Comparison of ENCODE assay signal across 11 cellular contexts in genomic region chr1:12208271-12208670, GRCh38. TPM values are rescaled to one million over a fixed set of nuclear protein-coding genes. Genes with fewer than 3 reads are reported as not detected.
A peak's percentile ranks its signal among the peaks of the same experiment; 100 is the strongest.
DNase-seq lines count a peak whose midpoint lies in the region; ATAC-seq and TF ChIP-seq lines count a peak whose summit lies in the region.
"Had no signal": no experiment of that assay in that cellular context is flagged by ENCODE, and none has a peak within 500 bp of the region (broad histone marks: within the 10 kb centered on the region; RNA-seq: fewer than 3 reads in every experiment).

No MANE protein-coding gene starts in this region.

- no peaks in the 10 kb centered on the region for H3K9me3 ChIP-seq in esophagus muscularis mucosa
- H3K9me3 ChIP-seq: upper lobe of right lung had no signal

- no peak overlapping the region for H3K27ac ChIP-seq in esophagus muscularis mucosa (replicated peaks in 1 of 4)
- H3K27ac ChIP-seq: brain microvascular endothelial cell, C4-2B, upper lobe of right lung, VCaP had no signal

- no peak for TF ChIP-seq POLR2A in esophagus muscularis mucosa (IDR thresholded peaks at IDR 0.05; ENCODE audit: low read depth)

- no peaks in the 10 kb centered on the region for H3K27me3 ChIP-seq in esophagus muscularis mucosa
- H3K27me3 ChIP-seq: brain microvascular endothelial cell, upper lobe of right lung had no signal

- H3K36me3 ChIP-seq in esophagus muscularis mucosa = peaks cover 0 to 42% (median 20%) of the 10 kb centered on the region in 4 donors
- H3K36me3 ChIP-seq: brain microvascular endothelial cell had no signal

- peaks cover 68% of the 10 kb centered on the region for H3K4me1 Mint-ChIP-seq in stimulated activated naive CD8-positive, alpha-beta T cell treated with anti-CD3 and anti-CD28 coated beads, Interleukin-15, Interleukin-2, amounts not matched to agents 100 ng/mL and 50 ng/mL, for 24 hours (ENCODE audit: low read depth)
- peaks cover 36% of the 10 kb centered on the region for H3K4me1 Mint-ChIP-seq in activated T-helper 2 cell treated with anti-CD3 and anti-CD28 coated beads, Interferon-gamma antibody, Interleukin-2, Interleukin-4, amounts not matched to agents 10 μg/mL and 5 μg/mL and 100 μg/mL, durations not matched to agents 14 hours and 24 hours and 36 hours (ENCODE audit: low read depth)
- peaks cover 19 to 64% (median 61%) of the 10 kb centered on the region in 4 donors for H3K4me1 Mint-ChIP-seq in naive thymus-derived CD8-positive, alpha-beta T cell

- TF ChIP-seq CTCF in GM13977 (IDR thresholded peaks at IDR 0.05; ENCODE audit: extremely low read depth, insufficient read depth, missing control alignments) = no peak
- no peak for TF ChIP-seq CTCF in esophagus muscularis mucosa (IDR thresholded peaks at IDR 0.05)

- no peak overlapping the region for H3K4me3 Mint-ChIP-seq in stimulated activated naive CD8-positive, alpha-beta T cell treated with anti-CD3 and anti-CD28 coated beads, Interleukin-15, Interleukin-2, amounts not matched to agents 100 ng/mL and 50 ng/mL, for 24 hours
- H3K4me3 Mint-ChIP-seq in activated T-helper 2 cell treated with anti-CD3 and anti-CD28 coated beads, Interferon-gamma antibody, Interleukin-2, Interleukin-4, amounts not matched to agents 10 μg/mL and 5 μg/mL and 100 μg/mL, durations not matched to agents 14 hours and 24 hours and 36 hours (ENCODE audit: low read depth) = no peak overlapping the region
- H3K4me3 Mint-ChIP-seq in naive thymus-derived CD8-positive, alpha-beta T cell = peak overlapping the region in 1 of 10 donors; percentile 30

- H3K4me1 ChIP-seq in esophagus muscularis mucosa = peaks cover 8 to 16% (median 12%) of the 10 kb centered on the region in 4 donors

- intact Hi-C loops in activated T-helper 2 cell treated with anti-CD3 and anti-CD28 coated beads, Interferon-gamma antibody, Interleukin-2, Interleukin-4, amounts not matched to agents 10 μg/mL and 5 μg/mL and 100 μg/mL, durations not matched to agents 14 hours and 24 hours and 36 hours (cut with micrococcal nuclease) = no loop called here
- intact Hi-C loops in esophagus muscularis mucosa (cut with DNase I) = no loop called here

- no peak for TF ChIP-seq EP300 in esophagus muscularis mucosa (IDR thresholded peaks at IDR 0.05)

- ATAC-seq in stimulated activated naive CD8-positive, alpha-beta T cell treated with anti-CD3 and anti-CD28 coated beads, Interleukin-15, Interleukin-2, amounts not matched to agents 100 U/mL and 50 U/mL, for 24 hours = no peak
- no peak for ATAC-seq in naive thymus-derived CD8-positive, alpha-beta T cell

- H3K27me3 Mint-ChIP-seq in stimulated activated naive CD8-positive, alpha-beta T cell treated with anti-CD3 and anti-CD28 coated beads, Interleukin-15, Interleukin-2, amounts not matched to agents 100 ng/mL and 50 ng/mL, for 24 hours = no peaks in the 10 kb centered on the region
- peaks cover 2% of the 10 kb centered on the region for H3K27me3 Mint-ChIP-seq in activated T-helper 2 cell treated with anti-CD3 and anti-CD28 coated beads, Interferon-gamma antibody, Interleukin-2, Interleukin-4, amounts not matched to agents 10 μg/mL and 5 μg/mL and 100 μg/mL, durations not matched to agents 14 hours and 24 hours and 36 hours (ENCODE audit: low read depth)
- H3K27me3 Mint-ChIP-seq in naive thymus-derived CD8-positive, alpha-beta T cell = no peaks in the 10 kb centered on the region

- WGBS in esophagus muscularis mucosa = 73% methylated on average over 6 of the region's 6 CpGs

- in situ Hi-C loops in GM13977 (cut with MboI; ENCODE audit: low pct_unique_long_range_greater_than_20kb, low sequenced_read_pairs, unreplicated experiment) = loop anchor here (5.0 kb wide), 1 partner anchor 81 kb away; no protein-coding TSS in a partner anchor

- no peak overlapping the region for H3K4me3 ChIP-seq in esophagus muscularis mucosa
- H3K4me3 ChIP-seq: upper lobe of right lung had no signal

- no peak for DNase-seq in stimulated activated naive CD8-positive, alpha-beta T cell treated with anti-CD3 and anti-CD28 coated beads, Interleukin-15, Interleukin-2, amounts not matched to agents 100 U/mL and 50 U/mL, for 24 hours
- no peak for DNase-seq in activated T-helper 2 cell treated with anti-CD3 and anti-CD28 coated beads, Interferon-gamma antibody, Interleukin-2, Interleukin-4, amounts not matched to agents 10 μg/mL and 5 μg/mL and 100 μg/mL, durations not matched to agents 14 hours and 24 hours and 36 hours (ENCODE audit: low spot score)
- peak in 1 of 10 donors; percentile 9 for DNase-seq in naive thymus-derived CD8-positive, alpha-beta T cell
- no peak for DNase-seq in epidermal melanocyte (ENCODE audit: insufficient read length, low spot score)
- DNase-seq in GM13977 (ENCODE audit: low spot score) = no peak
- DNase-seq in esophagus muscularis mucosa (ENCODE audit: extremely low spot score) = no peak

- H3K9me3 Mint-ChIP-seq in stimulated activated naive CD8-positive, alpha-beta T cell treated with anti-CD3 and anti-CD28 coated beads, Interleukin-15, Interleukin-2, amounts not matched to agents 100 ng/mL and 50 ng/mL, for 24 hours = no peaks in the 10 kb centered on the region
- no peaks in the 10 kb centered on the region for H3K9me3 Mint-ChIP-seq in activated T-helper 2 cell treated with anti-CD3 and anti-CD28 coated beads, Interferon-gamma antibody, Interleukin-2, Interleukin-4, amounts not matched to agents 10 μg/mL and 5 μg/mL and 100 μg/mL, durations not matched to agents 14 hours and 24 hours and 36 hours
- no peaks in the 10 kb centered on the region for H3K9me3 Mint-ChIP-seq in naive thymus-derived CD8-positive, alpha-beta T cell

- POLR2A ChIA-PET in naive thymus-derived CD8-positive, alpha-beta T cell (lab: Charles Lee) = interaction anchor here (1.9 to 5.1 kb wide), 2 partner anchors 58 to 83 kb away, joined by 4 to 65 read pairs; no protein-coding TSS in a partner anchor

- peaks cover 41% of the 10 kb centered on the region for H3K36me3 Mint-ChIP-seq in stimulated activated naive CD8-positive, alpha-beta T cell treated with anti-CD3 and anti-CD28 coated beads, Interleukin-15, Interleukin-2, amounts not matched to agents 100 ng/mL and 50 ng/mL, for 24 hours (ENCODE audit: low read depth)
- H3K36me3 Mint-ChIP-seq in activated T-helper 2 cell treated with anti-CD3 and anti-CD28 coated beads, Interferon-gamma antibody, Interleukin-2, Interleukin-4, amounts not matched to agents 10 μg/mL and 5 μg/mL and 100 μg/mL, durations not matched to agents 14 hours and 24 hours and 36 hours (ENCODE audit: low read depth) = peaks cover 50% of the 10 kb centered on the region
- H3K36me3 Mint-ChIP-seq in naive thymus-derived CD8-positive, alpha-beta T cell = peaks cover 0 to 9% (median 0%) of the 10 kb centered on the region in 3 donors

- H3K27ac Mint-ChIP-seq in stimulated activated naive CD8-positive, alpha-beta T cell treated with anti-CD3 and anti-CD28 coated beads, Interleukin-15, Interleukin-2, amounts not matched to agents 100 ng/mL and 50 ng/mL, for 24 hours = peak overlapping the region; percentile 6
- peak overlapping the region; percentile 37 for H3K27ac Mint-ChIP-seq in activated T-helper 2 cell treated with anti-CD3 and anti-CD28 coated beads, Interferon-gamma antibody, Interleukin-2, Interleukin-4, amounts not matched to agents 10 μg/mL and 5 μg/mL and 100 μg/mL, durations not matched to agents 14 hours and 24 hours and 36 hours
- H3K27ac Mint-ChIP-seq in naive thymus-derived CD8-positive, alpha-beta T cell = peak overlapping the region in 9 of 10 donors; percentile 1 to 91 (median 77)

RNA-seq across cellular contexts. Expression of gene VPS13D, which starts 21.6 kb away (rescaled TPM):
- total RNA-seq in activated T-helper 2 cell treated with anti-CD3 and anti-CD28 coated beads, Interferon-gamma antibody, Interleukin-2, Interleukin-4, amounts not matched to agents 10 μg/mL and 5 μg/mL and 100 μg/mL, durations not matched to agents 14 hours and 24 hours and 36 hours = 28.6 and 32.1 TPM in 2 replicates
- total RNA-seq in naive thymus-derived CD8-positive, alpha-beta T cell = 10 to 100 TPM; 63.0 to 64.9 TPM
- 1 to 10 TPM; 5.3 to 7.5 (median 5.4) TPM for polyA plus RNA-seq in naive thymus-derived CD8-positive, alpha-beta T cell
- total RNA-seq in esophagus muscularis mucosa = 10 to 100 TPM; 67.8 to 93.3 (median 85.4) TPM

RNA-seq across cellular contexts. Expression of gene TNFRSF1B, which starts 41.5 kb away (rescaled TPM):
- 150 and 153 TPM in 2 replicates for total RNA-seq in activated T-helper 2 cell treated with anti-CD3 and anti-CD28 coated beads, Interferon-gamma antibody, Interleukin-2, Interleukin-4, amounts not matched to agents 10 μg/mL and 5 μg/mL and 100 μg/mL, durations not matched to agents 14 hours and 24 hours and 36 hours
- 10 to 100 TPM; 16.5 to 18.4 TPM for total RNA-seq in naive thymus-derived CD8-positive, alpha-beta T cell
- 10 to 100 TPM; 19.7 to 64.6 (median 21.8) TPM for polyA plus RNA-seq in naive thymus-derived CD8-positive, alpha-beta T cell
- total RNA-seq in esophagus muscularis mucosa = 10 to 100 TPM; 15.4 to 55.5 (median 32.4) TPM

Comparison
In these comparisons a context has a peak if more than half of its experiments do, and no peak if none do; other contexts are left out.
1. H3K27ac Mint-ChIP-seq: peak in every context shown above with its lines; median percentile 77 in naive thymus-derived CD8-positive, alpha-beta T cell; 37 in activated T-helper 2 cell treated with anti-CD3 and anti-CD28 coated beads, Interferon-gamma antibody, Interleukin-2, Interleukin-4, amounts not matched to agents 10 μg/mL and 5 μg/mL and 100 μg/mL, durations not matched to agents 14 hours and 24 hours and 36 hours; 6 in stimulated activated naive CD8-positive, alpha-beta T cell treated with anti-CD3 and anti-CD28 coated beads, Interleukin-15, Interleukin-2, amounts not matched to agents 100 ng/mL and 50 ng/mL, for 24 hours.